Comparison of ENCODE assay signal across 23 cellular contexts in the genomic region with DNA sequence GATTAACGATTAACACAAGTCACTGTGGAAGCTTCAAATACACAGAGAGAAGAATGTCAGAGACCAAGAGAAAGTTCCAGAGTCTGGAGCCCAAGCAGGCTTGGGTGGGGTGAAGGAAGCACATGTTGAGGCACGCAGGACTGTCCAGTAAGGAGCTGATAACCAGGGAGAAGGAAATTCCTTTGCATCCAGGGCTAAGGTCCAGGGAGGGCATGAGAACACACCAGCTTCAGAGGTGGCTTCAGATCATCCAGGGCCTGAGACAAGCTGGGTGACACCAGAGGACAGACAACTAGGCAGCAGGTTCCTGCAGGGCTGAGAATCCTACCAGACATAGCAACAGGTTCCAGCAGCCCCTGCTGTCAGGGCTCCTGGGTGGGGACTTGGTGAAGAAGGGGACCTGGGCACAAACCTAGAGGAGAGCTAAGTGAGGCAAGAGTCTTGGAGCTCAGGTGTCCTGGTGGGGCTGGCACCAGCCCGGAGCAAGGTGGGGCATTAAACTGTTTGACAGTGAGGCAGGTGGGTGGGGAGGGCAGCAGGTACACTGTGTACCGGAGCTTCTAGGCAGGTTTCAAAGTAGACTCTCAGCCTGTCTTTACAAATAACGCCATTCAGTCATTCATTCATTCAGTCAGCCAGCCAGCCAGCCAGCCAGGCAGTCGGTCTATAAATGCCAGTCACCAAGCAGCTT. TPM values are rescaled to one million over a fixed set of nuclear protein-coding genes. Genes with fewer than 3 reads are reported as not detected.
"Had no signal": no experiment of that assay in that cellular context is flagged by ENCODE, and none has a peak within 500 bp of the region (broad histone marks: within the 10 kb centered on the region; RNA-seq: fewer than 3 reads in every experiment).

No MANE protein-coding gene starts in this region.

- H3K27ac ChIP-seq: cardiac muscle cell, VCaP had no signal

- ATAC-seq: activated CD4-positive, alpha-beta T cell treated with anti-CD3 and anti-CD28 coated beads for 36 hours; activated CD8-positive, alpha-beta T cell treated with anti-CD3 and anti-CD28 coated beads, Interleukin-2, amount 10 ng/mL, durations not matched to agents 7 days and 5 days had no signal

- H3K27me3 ChIP-seq: cardiac muscle cell had no signal

- H3K36me3 ChIP-seq: cardiac muscle cell had no signal

- H3K4me3 ChIP-seq: cardiac muscle cell had no signal

- DNase-seq: activated CD4-positive, alpha-beta T cell treated with anti-CD3 and anti-CD28 coated beads for 36 hours; activated CD4-positive, alpha-beta T cell treated with anti-CD3 and anti-CD28 coated beads, Interleukin-2, amount 50 U/mL, for 1 hour; activated CD8-positive, alpha-beta memory T cell treated with anti-CD3 and anti-CD28 coated beads, Interleukin-2, amount 50 U/mL, for 48 hours; activated CD8-positive, alpha-beta T cell treated with anti-CD3 and anti-CD28 coated beads, Interleukin-2, amount 10 ng/mL, durations not matched to agents 7 days and 5 days; activated effector memory CD4-positive, alpha-beta T cell treated with Interleukin-2 at 50 U/mL for 16 hours; activated naive CD4-positive, alpha-beta T cell; activated T-cell treated with anti-CD3 and anti-CD28 coated beads, Interleukin-2, amount 50 U/mL, for 1 hour; aorta; MM.1S; NCI-H1105 treated with DMSO at 0.1 percent for 48 hours; NCI-H1436 treated with DMSO at 0.1 percent for 48 hours; NCI-H187 treated with DMSO at 0.1 percent for 48 hours; NCI-H2081 treated with DMSO at 0.1 percent for 48 hours; NCI-H446 treated with DMSO at 0.1 percent for 48 hours; NCI-H526; NCI-H774; SIG-M5; T-helper 2 cell; T1000 had no signal

RNA-seq across cellular contexts. Expression of a gene that starts 2.6 kb away (rescaled TPM):
- total RNA-seq: activated CD4-positive, alpha-beta T cell treated with anti-CD3 and anti-CD28 coated beads for 36 hours; activated CD8-positive, alpha-beta T cell treated with anti-CD3 and anti-CD28 coated beads, Interleukin-2, amount 10 ng/mL, durations not matched to agents 7 days and 5 days; aorta; cardiac muscle cell; OCI-LY7; RPMI7951 had no signal
- polyA plus RNA-seq: aorta, cardiac muscle cell had no signal

RNA-seq across cellular contexts. Expression of a gene that starts 10.9 kb away (rescaled TPM):
- total RNA-seq: activated CD4-positive, alpha-beta T cell treated with anti-CD3 and anti-CD28 coated beads for 36 hours; activated CD8-positive, alpha-beta T cell treated with anti-CD3 and anti-CD28 coated beads, Interleukin-2, amount 10 ng/mL, durations not matched to agents 7 days and 5 days; aorta; cardiac muscle cell; OCI-LY7; RPMI7951 had no signal
- polyA plus RNA-seq: aorta, cardiac muscle cell had no signal

RNA-seq across cellular contexts. Expression of a gene that starts 20.2 kb away (rescaled TPM):
- total RNA-seq: activated CD4-positive, alpha-beta T cell treated with anti-CD3 and anti-CD28 coated beads for 36 hours; activated CD8-positive, alpha-beta T cell treated with anti-CD3 and anti-CD28 coated beads, Interleukin-2, amount 10 ng/mL, durations not matched to agents 7 days and 5 days; cardiac muscle cell; OCI-LY7; RPMI7951 had no signal
- polyA plus RNA-seq: cardiac muscle cell had no signal

RNA-seq across cellular contexts. Expression of a gene that starts 34.3 kb away (rescaled TPM):
- total RNA-seq: activated CD4-positive, alpha-beta T cell treated with anti-CD3 and anti-CD28 coated beads for 36 hours; activated CD8-positive, alpha-beta T cell treated with anti-CD3 and anti-CD28 coated beads, Interleukin-2, amount 10 ng/mL, durations not matched to agents 7 days and 5 days; aorta; cardiac muscle cell; OCI-LY7; RPMI7951 had no signal
- polyA plus RNA-seq: aorta, cardiac muscle cell had no signal

RNA-seq across cellular contexts. Expression of a gene that starts 49.7 kb away (rescaled TPM):
- total RNA-seq: activated CD4-positive, alpha-beta T cell treated with anti-CD3 and anti-CD28 coated beads for 36 hours; activated CD8-positive, alpha-beta T cell treated with anti-CD3 and anti-CD28 coated beads, Interleukin-2, amount 10 ng/mL, durations not matched to agents 7 days and 5 days; aorta; cardiac muscle cell; OCI-LY7; RPMI7951 had no signal
- polyA plus RNA-seq: cardiac muscle cell had no signal
